1 cellular context compared by ENCODE assay signal in the genomic region with DNA sequence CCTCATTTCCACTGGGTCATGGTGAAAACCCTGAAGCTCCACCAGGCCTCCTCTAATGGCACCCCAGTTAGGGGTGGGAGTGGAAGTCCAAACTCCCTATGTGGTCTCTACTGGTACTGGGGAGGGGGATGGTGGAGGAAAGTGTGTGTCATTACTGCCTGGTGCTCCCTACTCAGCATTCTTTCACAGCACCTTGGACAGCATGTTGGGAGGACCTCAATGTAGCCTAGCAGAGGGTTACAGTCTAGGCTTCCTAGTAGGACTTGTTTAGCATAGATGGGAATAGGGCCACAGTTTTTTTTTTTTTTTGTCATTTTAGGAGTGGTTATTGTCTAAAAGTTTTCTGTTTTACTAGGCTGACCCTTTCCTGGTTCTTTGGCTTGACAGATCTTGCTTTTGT.
TF ChIP-seq lines count a peak whose summit lies in the region.

No MANE protein-coding gene starts in this region.

TF ChIP-seq in A549, 52 proteins besides CTCF, POLR2A, EP300 and RAD21:
- TF ChIP-seq REST (IDR thresholded peaks at IDR 0.05) (peak; percentile 19; the same call in 1 of the 2 replicates), HOXB5 (CRISPR knock-in tag; IDR thresholded peaks at IDR 0.05) (no peak)
